In the genomic region with DNA sequence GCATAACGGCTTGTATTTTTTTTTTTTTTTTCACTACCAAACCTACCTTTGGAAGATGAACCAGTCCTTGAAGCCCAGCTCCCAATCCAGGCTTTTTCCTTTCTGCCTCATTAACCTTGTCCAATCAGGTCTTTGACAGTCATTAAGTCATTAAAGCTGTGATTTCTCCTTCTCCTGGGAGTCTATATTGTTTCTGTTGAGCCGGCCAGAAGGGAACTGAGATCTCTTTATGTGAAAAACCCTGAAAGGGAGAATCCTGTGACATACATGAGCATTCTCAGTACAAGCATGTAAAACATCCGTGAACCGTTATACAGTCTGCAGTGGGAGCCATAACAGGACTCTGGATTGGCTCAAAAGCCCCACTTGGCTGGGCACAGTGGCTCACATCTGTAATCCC, we compare ENCODE assay signal across 28 cellular contexts. TPM values are rescaled to one million over a fixed set of nuclear protein-coding genes. Genes with fewer than 3 reads are reported as not detected.
"Had no signal": no experiment of that assay in that cellular context is flagged by ENCODE, and none has a peak within 500 bp of the region (broad histone marks: within the 10 kb centered on the region; RNA-seq: fewer than 3 reads in every experiment).

No MANE protein-coding gene starts in this region.

- DNase-seq: activated CD4-positive, alpha-beta T cell treated with anti-CD3 and anti-CD28 coated beads, Interleukin-2, amount 10 ng/mL, durations not matched to agents 24 days and 14 days; activated CD4-positive, alpha-beta T cell treated with anti-CD3 and anti-CD28 coated beads, Interleukin-2, amount 50 U/mL, for 48 hours; activated CD4-positive, CD25-positive, alpha-beta regulatory T cell treated with anti-CD3 and anti-CD28 coated beads, Interleukin-2, amount 50 U/mL, for 72 hours; activated CD8-positive, alpha-beta memory T cell treated with anti-CD3 and anti-CD28 coated beads, Interleukin-2, amount 10 ng/mL, durations not matched to agents 7 days and 5 days; activated gamma-delta T cell treated with Interleukin-2 at 50 U/mL for 16 hours; activated naive CD4-positive, alpha-beta T cell treated with anti-CD3 and anti-CD28 coated beads, Interleukin-2, amount 50 U/mL, for 16 hours; activated naive CD8-positive, alpha-beta T cell treated with anti-CD3 and anti-CD28 coated beads, Interleukin-2, amount 10 ng/mL, durations not matched to agents 7 days and 5 days; activated T-cell treated with anti-CD3 and anti-CD28 coated beads, Interleukin-2, amount 50 U/mL, for 4 hours; aorta; caudate nucleus; NCI-H1092; NCI-H1417; NCI-H1930; NCI-H2171; NCI-H2227 treated with DMSO at 0.1 percent for 48 hours; NCI-H446 treated with DMSO at 0.1 percent for 48 hours; NCI-H524 treated with DMSO at 0.1 percent for 48 hours; NCI-H774; SJCRH30; SK-N-SH; SW 1271 had no signal

- H3K9me2 ChIP-seq: SK-N-SH had no signal

- H3K36me3 ChIP-seq: breast epithelium, SJCRH30 had no signal

- H3K9ac ChIP-seq: KMS-11, SK-N-SH had no signal

- H3K4me3 ChIP-seq: breast epithelium, SJCRH30 had no signal

- H3K27ac ChIP-seq: breast epithelium, KMS-11, SJCRH30 had no signal

- H3K4me2 ChIP-seq: KMS-11, SK-N-SH had no signal

- H3K9me3 ChIP-seq: breast epithelium, SJCRH30, SK-N-SH had no signal

- H3K27me3 ChIP-seq: breast epithelium, SJCRH30 had no signal

RNA-seq across cellular contexts. Expression of gene SPINK8, which starts 52.6 kb away (rescaled TPM):
- total RNA-seq: activated CD4-positive, alpha-beta T cell treated with anti-CD3 and anti-CD28 coated beads, Interleukin-2, amount 10 ng/mL, durations not matched to agents 24 days and 14 days; activated CD8-positive, alpha-beta memory T cell treated with anti-CD3 and anti-CD28 coated beads, Interleukin-2, amount 10 ng/mL, durations not matched to agents 7 days and 5 days; activated naive CD8-positive, alpha-beta T cell treated with anti-CD3 and anti-CD28 coated beads, Interleukin-2, amount 10 ng/mL, durations not matched to agents 7 days and 5 days; activated T-cell treated with anti-CD3 and anti-CD28 coated beads, Interleukin-2, amount 50 U/mL, for 4 hours; aorta; breast epithelium; MCF 10A; OCI-LY7; RPMI7951; SJCRH30; T-helper 1 cell treated with Interleukin-12 subunit alpha and Interleukin-12 subunit beta and Interleukin-4 antibody, amounts not matched to agents 30 ng/mL and 1 ng/mL, for 36 hours; WTC11 had no signal
- polyA plus RNA-seq: aorta, SK-N-SH had no signal

RNA-seq across cellular contexts. Expression of gene CAMP, which starts 57.6 kb away (rescaled TPM):
- total RNA-seq: activated CD4-positive, alpha-beta T cell treated with anti-CD3 and anti-CD28 coated beads, Interleukin-2, amount 10 ng/mL, durations not matched to agents 24 days and 14 days; activated CD8-positive, alpha-beta memory T cell treated with anti-CD3 and anti-CD28 coated beads, Interleukin-2, amount 10 ng/mL, durations not matched to agents 7 days and 5 days; activated naive CD8-positive, alpha-beta T cell treated with anti-CD3 and anti-CD28 coated beads, Interleukin-2, amount 10 ng/mL, durations not matched to agents 7 days and 5 days; activated T-cell treated with anti-CD3 and anti-CD28 coated beads, Interleukin-2, amount 50 U/mL, for 4 hours; RPMI7951; T-helper 1 cell treated with Interleukin-12 subunit alpha and Interleukin-12 subunit beta and Interleukin-4 antibody, amounts not matched to agents 30 ng/mL and 1 ng/mL, for 36 hours; WTC11 had no signal
- polyA plus RNA-seq: SK-N-SH had no signal
